7 cellular contexts compared by ENCODE assay signal in the genomic region with DNA sequence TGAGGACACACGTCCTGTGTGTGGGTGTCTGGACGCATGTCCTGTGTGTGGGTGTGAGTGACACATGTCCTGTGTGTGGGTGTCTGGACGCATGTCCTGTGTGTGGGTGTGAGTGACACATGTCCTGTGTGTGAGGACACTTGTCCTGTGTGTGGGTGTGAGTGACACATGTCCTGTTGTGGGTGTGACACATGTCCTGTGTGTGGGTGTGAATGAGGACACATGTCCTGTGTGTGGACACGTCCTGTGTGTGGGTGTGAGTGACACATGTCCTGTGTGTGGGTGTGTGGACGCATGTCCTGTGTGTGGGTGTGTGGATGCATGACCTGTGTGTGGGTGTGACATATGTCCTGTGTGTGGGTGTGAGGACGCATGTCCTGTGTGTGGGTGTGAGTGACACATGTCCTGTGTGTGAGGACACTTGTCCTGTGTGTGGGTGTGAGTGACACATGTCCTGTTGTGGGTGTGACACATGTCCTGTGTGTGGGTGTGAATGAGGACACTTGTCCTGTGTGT. TPM values are rescaled to one million over a fixed set of nuclear protein-coding genes. Genes with fewer than 3 reads are reported as not detected.
DNase-seq lines count a peak whose midpoint lies in the region; ATAC-seq, FAIRE-seq and TF ChIP-seq lines count a peak whose summit lies in the region.
"Not testable (repeated sequence)": the region's sequence is repeated elsewhere in the genome, so short reads cannot be mapped to it uniquely, and the experiment has no call there.

No MANE protein-coding gene starts in this region.

- not testable (repeated sequence) for H3K18ac ChIP-seq in H1 (ENCODE audit: extremely low read depth, low read length)

- not testable (repeated sequence) for BruUV-seq in GM12878 (replicated peaks; lab: Mats Ljungman, UMichigan)

- H2BK20ac ChIP-seq in H1 (ENCODE audit: low read length), result 0 out of 2 replicates have a peak overlapping the region, but pooled peaks have one; percentile 18

- not testable (repeated sequence) for H2BK5ac ChIP-seq in H1 (ENCODE audit: low read depth, low read length)

- not testable (repeated sequence) for ATAC-seq in GM12878

- not testable (repeated sequence) for H3K27ac Mint-ChIP-seq in activated CD4-positive, alpha-beta memory T cell treated with anti-CD3 and anti-CD28 coated beads for 36 hours

- not testable (repeated sequence) for H3K27me3 ChIP-seq in GM12878 (replicated peaks in 1 of 2; ENCODE audit: control insufficient read depth in 2 of 2, insufficient read depth in 2 of 2, low read length in 1 of 2); H1 (replicated peaks in 1 of 4; ENCODE audit: control insufficient read depth in 3 of 4, extremely low read depth in 1 of 4, insufficient read depth in 3 of 4, low read length in 3 of 4)

- POLR2A ChIA-PET in HEK293 (lab: Yijun Ruan, JAX); activated CD4-positive, alpha-beta memory T cell treated with anti-CD3 and anti-CD28 coated beads for 36 hours (lab: Charles Lee); GM12878 (lab: Charles Lee); H1 (lab: Charles Lee; ENCODE audit: partially characterized antibody): not testable (repeated sequence)

- H4K20me1 ChIP-seq in GM12878 (ENCODE audit: control insufficient read depth, insufficient read depth); H1 (replicated peaks in 1 of 2; ENCODE audit: control insufficient read depth in 1 of 2, insufficient read depth in 2 of 2, low read length in 2 of 2): not testable (repeated sequence)

- not testable (repeated sequence) for H3K9me3 ChIP-seq in HEK293 (ENCODE audit: control insufficient read depth, insufficient read depth, low read depth, low read length); GM12878 (replicated peaks; ENCODE audit: control insufficient read depth, insufficient read depth, low read length)
- H3K9me3 ChIP-seq in H1 (ENCODE audit: insufficient read depth in 2 of 2, low read depth in 1 of 2, low read length in 1 of 2), result peaks cover 11 to 12% of the 10 kb centered on the region in 2 experiments; a peak in 2 of 4 replicates

- H3K36me3 ChIP-seq in HEK293 (ENCODE audit: control insufficient read depth in 2 of 2, insufficient read depth in 1 of 2, low read length in 2 of 2); GM12878 (ENCODE audit: control insufficient read depth in 2 of 2, insufficient read depth in 2 of 2, low read length in 1 of 2); H1 (ENCODE audit: control insufficient read depth in 2 of 4, insufficient read depth in 4 of 4, low read length in 3 of 4): not testable (repeated sequence)

- not testable (repeated sequence) for H3K9me3 Mint-ChIP-seq in activated CD4-positive, alpha-beta memory T cell treated with anti-CD3 and anti-CD28 coated beads for 36 hours

- RAD21 ChIA-PET in GM12878 (lab: Charles Lee; ENCODE audit: unreplicated experiment), result not testable (repeated sequence)

- H3K23me2 ChIP-seq in H1 (ENCODE audit: low read depth, low read length), result not testable (repeated sequence)

- H2AFZ ChIP-seq in GM12878 (ENCODE audit: control insufficient read depth, low read depth, low read length); H1 (ENCODE audit: low read length): not testable (repeated sequence)

- not testable (repeated sequence) for H3K4me1 ChIP-seq in HEK293 (ENCODE audit: control insufficient read depth, insufficient read depth, low read length); GM12878 (ENCODE audit: control insufficient read depth, insufficient read depth, low read length); H1 (replicated peaks in 1 of 4; ENCODE audit: control insufficient read depth in 3 of 4, insufficient read depth in 4 of 4, low read length in 3 of 4)

- CTCF ChIA-PET in HEK293 (lab: Yijun Ruan, JAX); activated CD4-positive, alpha-beta memory T cell treated with anti-CD3 and anti-CD28 coated beads for 36 hours (lab: Charles Lee); GM12878 (lab: Yijun Ruan, JAX): not testable (repeated sequence)
- CTCF ChIA-PET in H1 (lab: Charles Lee; ENCODE audit: partially characterized antibody), result interaction anchor here (1.7 kb wide), 2 partner anchors 36 to 133 kb away, joined by 5 to 7 read pairs; no protein-coding TSS in a partner anchor

- TF ChIP-seq CTCF in HEK293 (tag by site-specific recombination; IDR thresholded peaks at IDR 0.05); GM12878 (IDR thresholded peaks at IDR 0.05 in 2 of 3, conservative IDR thresholded peaks at IDR 0.05 in 1 of 3; ENCODE audit: control insufficient read depth in 2 of 3, extremely low read depth in 1 of 3, insufficient read depth in 1 of 3, low read depth in 3 of 3, low read length in 3 of 3); H1 (IDR thresholded peaks at IDR 0.05; ENCODE audit: control extremely low read depth in 1 of 3, insufficient read depth in 1 of 3, low read depth in 1 of 3, low read length in 3 of 3): not testable (repeated sequence)

- H3K9ac ChIP-seq in GM12878 (ENCODE audit: control insufficient read depth, insufficient read depth, low read length); H1 (replicated peaks in 1 of 4; ENCODE audit: extremely low read depth in 1 of 4, low read depth in 3 of 4, low read length in 3 of 4): not testable (repeated sequence)

- H4K8ac ChIP-seq in H1 (ENCODE audit: extremely low read depth, insufficient read depth, low read length), result not testable (repeated sequence)

- 0 out of 2 replicates have a peak overlapping the region, but pooled peaks have one; percentile 27 for H2BK12ac ChIP-seq in H1 (ENCODE audit: low read depth, low read length)

- not testable (repeated sequence) for H3K79me2 ChIP-seq in GM12878 (ENCODE audit: control insufficient read depth, insufficient read depth, low read length); H1 (ENCODE audit: control insufficient read depth in 1 of 2, insufficient read depth in 2 of 2, low read length in 2 of 2)

- H4K5ac ChIP-seq in H1 (ENCODE audit: insufficient read length, low read depth, low read length), result not testable (repeated sequence)

- TF ChIP-seq RAD21 in GM12878 (IDR thresholded peaks at IDR 0.05; ENCODE audit: insufficient read depth, low read depth, low read length); H1 (IDR thresholded peaks at IDR 0.05 in 1 of 2, conservative IDR thresholded peaks at IDR 0.05 in 1 of 2; ENCODE audit: low read depth in 2 of 2, low read length in 2 of 2): not testable (repeated sequence)

- not testable (repeated sequence) for H3K23ac ChIP-seq in H1 (ENCODE audit: insufficient read length)

- intact Hi-C loops in activated CD4-positive, alpha-beta memory T cell treated with anti-CD3 and anti-CD28 coated beads for 36 hours (cut with micrococcal nuclease); GM12878 (cut with micrococcal nuclease; ENCODE audit: unreplicated experiment): not testable (repeated sequence)

- SMC1A ChIA-PET in GM12878 (lab: Charles Lee; ENCODE audit: uncharacterized antibody, unreplicated experiment), result not testable (repeated sequence)

- not testable (repeated sequence) for H4K91ac ChIP-seq in H1 (replicated peaks; ENCODE audit: insufficient read length, low read length)

- H3K4me2 ChIP-seq in GM12878 (ENCODE audit: control insufficient read depth, insufficient read depth); H1 (ENCODE audit: insufficient read depth in 1 of 2, low read depth in 2 of 2, low read length in 2 of 2): not testable (repeated sequence)

- H3K56ac ChIP-seq in H1 (replicated peaks; ENCODE audit: insufficient read length, low read depth, low read length), result not testable (repeated sequence)

- peak; percentile 28 for DNase-seq in CD1c-positive myeloid dendritic cell (ENCODE audit: extremely low spot score)
- peak; percentile 28 for DNase-seq in activated CD4-positive, alpha-beta memory T cell treated with anti-CD3 and anti-CD28 coated beads for 36 hours
- peak; percentile 27 to 45 for DNase-seq in activated T-cell treated with anti-CD3 and anti-CD28 coated beads, Interleukin-2, amount 50 U/mL, for 48 hours
- DNase-seq in GM12878 (ENCODE audit: low read depth, low spot score); H1 (ENCODE audit: low read depth in 1 of 2, low spot score in 2 of 2); urothelium cell line (ENCODE audit: low spot score): not testable (repeated sequence)

- 0 out of 2 replicates have a peak overlapping the region, but pooled peaks have one; percentile 82 for H2AK5ac ChIP-seq in H1 (ENCODE audit: low read depth, low read length)

- not testable (repeated sequence) for TF ChIP-seq POLR2A in GM12878 (IDR thresholded peaks at IDR 0.05; ENCODE audit: low read depth, low read length); H1 (IDR thresholded peaks at IDR 0.05; ENCODE audit: control extremely low read depth in 1 of 2, low read depth in 2 of 2, low read length in 2 of 2)

- not testable (repeated sequence) for H3K79me1 ChIP-seq in H1 (ENCODE audit: low read depth, low read length)

- not testable (repeated sequence) for H3K36me3 Mint-ChIP-seq in activated CD4-positive, alpha-beta memory T cell treated with anti-CD3 and anti-CD28 coated beads for 36 hours

- not testable (repeated sequence) for H3K4ac ChIP-seq in H1 (replicated peaks; ENCODE audit: insufficient read length, low read depth, low read length)

- in situ Hi-C loops in GM12878 (cut with MboI), result not testable (repeated sequence)

- not testable (repeated sequence) for H3K4me1 Mint-ChIP-seq in activated CD4-positive, alpha-beta memory T cell treated with anti-CD3 and anti-CD28 coated beads for 36 hours (ENCODE audit: low read depth)

- not testable (repeated sequence) for H3K27me3 Mint-ChIP-seq in activated CD4-positive, alpha-beta memory T cell treated with anti-CD3 and anti-CD28 coated beads for 36 hours

- H3K4me3 ChIP-seq in HEK293 (ENCODE audit: low read depth, low read length); GM12878; H1 (ENCODE audit: extremely low read depth in 1 of 4, insufficient read depth in 2 of 4, low read depth in 3 of 4, low read length in 4 of 4): not testable (repeated sequence)

- WGBS in GM12878 (ENCODE audit: insufficient coverage, insufficient replicate concordance, low lambda C conversion rate, missing lambda C conversion rate), result 18% methylated on average over 5 of the region's 6 CpGs
- 66% methylated on average over 6 of the region's 6 CpGs; no CpG with 5 or more reads in 1 of the 2 experiments for WGBS in H1 (ENCODE audit: extremely low coverage in 1 of 2, insufficient coverage in 1 of 2, insufficient read length in 1 of 2, insufficient replicate concordance in 2 of 2, low coverage in 1 of 2, low lambda C conversion rate in 2 of 2, missing lambda C conversion rate in 1 of 2), 2 experiments

- not testable (repeated sequence) for H2BK15ac ChIP-seq in H1 (ENCODE audit: low read length)

- H3K4me3 Mint-ChIP-seq in activated CD4-positive, alpha-beta memory T cell treated with anti-CD3 and anti-CD28 coated beads for 36 hours, result not testable (repeated sequence)

- not testable (repeated sequence) for TF ChIP-seq EP300 in GM12878 (IDR thresholded peaks at IDR 0.05; ENCODE audit: borderline replicate concordance in 1 of 2, control insufficient read depth in 1 of 2, low read depth in 2 of 2, low read length in 2 of 2); H1 (IDR thresholded peaks at IDR 0.05; ENCODE audit: borderline replicate concordance in 1 of 2, low read depth in 2 of 2, low read length in 2 of 2)

- H3K14ac ChIP-seq in H1 (ENCODE audit: insufficient read length), result not testable (repeated sequence)

- H2BK120ac ChIP-seq in H1 (replicated peaks; ENCODE audit: low read depth, low read length), result not testable (repeated sequence)

- peak; percentile 13 for FAIRE-seq in GM12878 (lab: Jason Lieb, UNC)
- FAIRE-seq in H1 (lab: Jason Lieb, UNC), result peak; percentile 66
- peak; percentile 97 for FAIRE-seq in urothelium cell line (lab: Jason Lieb, UNC)

- H3K27ac ChIP-seq in HEK293 (ENCODE audit: extremely low read depth, low read depth, low read length); GM12878 (ENCODE audit: control insufficient read depth, insufficient read depth); H1 (ENCODE audit: low read depth, low read length): not testable (repeated sequence)

RNA-seq across cellular contexts. Expression of gene MEGF6, which starts 25.9 kb away (rescaled TPM):
- 1 to 10 TPM; 6.8 to 9.8 TPM for total RNA-seq in activated CD4-positive, alpha-beta memory T cell treated with anti-CD3 and anti-CD28 coated beads for 36 hours
- total RNA-seq in GM12878 (2013; cell fraction: nucleolus; rRNA removed), result 23.2 and 27.8 TPM in 2 replicates
- total RNA-seq in GM12878 (2014; rRNA removed), result not detected in 2 replicates
- total RNA-seq in GM12878 (2014; rRNA removed; fragmentation: Illumina TruSeq; extraction: Trizol), result not detected in 2 replicates
- total RNA-seq in GM12878 (2021), result 0.32 and 0.41 TPM in 2 replicates
- polyA plus RNA-seq in GM12878 (2011; ENCODE audit: low read depth), result not detected
- polyA plus RNA-seq in GM12878 (2011; rRNA removed), result 0.06 TPM in 1 of 2 replicates, not detected in the other
- polyA plus RNA-seq in GM12878 (2011; cell fraction: cytosol; rRNA removed), result 0.03 TPM in 2 replicates
- polyA plus RNA-seq in GM12878 (2011; cell fraction: nucleus; rRNA removed), result 1.6 and 1.8 TPM in 2 replicates
- polyA plus RNA-seq in GM12878 (2012), result 0.20 and 0.24 TPM in 2 replicates
- polyA plus RNA-seq in GM12878 (2014; fragmentation: Illumina TruSeq; extraction: Trizol), result not detected in 2 replicates
- polyA plus RNA-seq in GM12878 (2014; fragmentation: Nextera tagmentation; extraction: Ambion mirVana), result not detected
- polyA plus RNA-seq in GM12878 (2014; rRNA removed), result 0.01 and 0.03 TPM in 2 replicates
- polyA plus RNA-seq in GM12878 (2016; fragmentation: Nextera tagmentation; extraction: Ambion mirVana), result not detected
- polyA minus RNA-seq in GM12878 (2011; rRNA and poly(A)+ RNA removed), result 0.05 TPM in 1 of 2 replicates, not detected in the other
- polyA minus RNA-seq in GM12878 (2011; cell fraction: cytosol; rRNA and poly(A)+ RNA removed), result 0.21 and 0.27 TPM in 2 replicates
- polyA minus RNA-seq in GM12878 (2011; cell fraction: nucleus; rRNA and poly(A)+ RNA removed), result 0.19 and 0.24 TPM in 2 replicates
- 13.2 and 14.8 TPM in 2 replicates for total RNA-seq in H1 (2021; fragmentation: NEBNext Ultra II Directional; extraction: Animal tissue kit (Norgen Biotek cat#: 25700))
- 4.1 and 9.5 TPM in 2 replicates for polyA plus RNA-seq in H1 (2011; rRNA removed)
- polyA plus RNA-seq in H1 (2011; cell fraction: cytosol; rRNA removed), result 7.8 TPM
- polyA plus RNA-seq in H1 (2011; cell fraction: nucleus; rRNA removed), result 88.4 TPM
- 7.4 to 14.6 TPM (median 10.8 TPM) in 4 replicates for polyA plus RNA-seq in H1 (2012, experiment 1 of 2)
- 1.4 TPM for polyA plus RNA-seq in H1 (2012, experiment 2 of 2)
- 4.9 TPM for polyA plus RNA-seq in H1 (2013, experiment 1 of 2)
- 4.4 TPM for polyA plus RNA-seq in H1 (2013, experiment 2 of 2)
- polyA minus RNA-seq in H1 (2011; rRNA and poly(A)+ RNA removed), result 1.7 and 3.0 TPM in 2 replicates
- 9.0 TPM for polyA minus RNA-seq in H1 (2011; cell fraction: cytosol; rRNA and poly(A)+ RNA removed)
- polyA minus RNA-seq in H1 (2011; cell fraction: nucleus; rRNA and poly(A)+ RNA removed), result 24.4 TPM

RNA-seq across cellular contexts. Expression of gene TPRG1L, which starts 39.4 kb away (rescaled TPM):
- 10 to 100 TPM in 1 of 2 experiments, 1 to 10 TPM in 1; 9.2 to 10.4 TPM for total RNA-seq in activated CD4-positive, alpha-beta memory T cell treated with anti-CD3 and anti-CD28 coated beads for 36 hours
- total RNA-seq in GM12878 (2013; cell fraction: nucleolus; rRNA removed), result 3.6 and 3.8 TPM in 2 replicates
- 5.3 and 5.8 TPM in 2 replicates for total RNA-seq in GM12878 (2014; rRNA removed)
- total RNA-seq in GM12878 (2014; rRNA removed; fragmentation: Illumina TruSeq; extraction: Trizol), result 7.3 and 7.6 TPM in 2 replicates
- 9.6 and 10.9 TPM in 2 replicates for total RNA-seq in GM12878 (2021)
- polyA plus RNA-seq in GM12878 (2011; ENCODE audit: low read depth), result 11.2 TPM
- 14.6 and 16.5 TPM in 2 replicates for polyA plus RNA-seq in GM12878 (2011; rRNA removed)
- polyA plus RNA-seq in GM12878 (2011; cell fraction: cytosol; rRNA removed), result 16.9 and 19.2 TPM in 2 replicates
- 5.5 and 7.1 TPM in 2 replicates for polyA plus RNA-seq in GM12878 (2011; cell fraction: nucleus; rRNA removed)
- polyA plus RNA-seq in GM12878 (2012), result 15.3 TPM in 2 replicates
- polyA plus RNA-seq in GM12878 (2014; fragmentation: Illumina TruSeq; extraction: Trizol), result 12.1 and 12.2 TPM in 2 replicates
- polyA plus RNA-seq in GM12878 (2014; fragmentation: Nextera tagmentation; extraction: Ambion mirVana), result 1 to 10 TPM; 1.5 to 5.2 TPM
- 10.5 and 11.6 TPM in 2 replicates for polyA plus RNA-seq in GM12878 (2014; rRNA removed)
- 1 to 10 TPM; 6.9 to 8.3 TPM for polyA plus RNA-seq in GM12878 (2016; fragmentation: Nextera tagmentation; extraction: Ambion mirVana)
- polyA minus RNA-seq in GM12878 (2011; rRNA and poly(A)+ RNA removed), result 9.4 and 14.6 TPM in 2 replicates
- 5.7 and 6.7 TPM in 2 replicates for polyA minus RNA-seq in GM12878 (2011; cell fraction: cytosol; rRNA and poly(A)+ RNA removed)
- polyA minus RNA-seq in GM12878 (2011; cell fraction: nucleus; rRNA and poly(A)+ RNA removed), result 1.6 and 3.5 TPM in 2 replicates
- total RNA-seq in H1 (2021; fragmentation: NEBNext Ultra II Directional; extraction: Animal tissue kit (Norgen Biotek cat#: 25700)), result 21.7 and 22.2 TPM in 2 replicates
- 19.8 and 22.3 TPM in 2 replicates for polyA plus RNA-seq in H1 (2011; rRNA removed)
- polyA plus RNA-seq in H1 (2011; cell fraction: cytosol; rRNA removed), result 21.1 TPM
- 10.8 TPM for polyA plus RNA-seq in H1 (2011; cell fraction: nucleus; rRNA removed)
- polyA plus RNA-seq in H1 (2012, experiment 1 of 2), result 17.4 to 21.5 TPM (median 21.1 TPM) in 4 replicates
- 23.7 TPM for polyA plus RNA-seq in H1 (2012, experiment 2 of 2)
- 13.6 TPM for polyA plus RNA-seq in H1 (2013, experiment 1 of 2)
- polyA plus RNA-seq in H1 (2013, experiment 2 of 2), result 13.7 TPM
- polyA minus RNA-seq in H1 (2011; rRNA and poly(A)+ RNA removed), result 15.2 and 19.2 TPM in 2 replicates
- polyA minus RNA-seq in H1 (2011; cell fraction: cytosol; rRNA and poly(A)+ RNA removed), result 15.5 TPM
- polyA minus RNA-seq in H1 (2011; cell fraction: nucleus; rRNA and poly(A)+ RNA removed), result 6.6 TPM
